ENCODE assay signal across 1 cellular context in genomic region chr3:14152233-14152962, GRCh38.
TF ChIP-seq lines count a peak whose summit lies in the region.

No MANE protein-coding gene starts in this region.

TF ChIP-seq in GM23338, 12 proteins besides CTCF, POLR2A, EP300 and RAD21 (continued from another document):
- no peak for TF ChIP-seq ZNF462 (CRISPR knock-in tag; IDR thresholded peaks at IDR 0.05)
- no peak for TF ChIP-seq POLR2AphosphoS5 (IDR thresholded peaks at IDR 0.05; ENCODE audit: low read depth)
